In the genomic region with DNA sequence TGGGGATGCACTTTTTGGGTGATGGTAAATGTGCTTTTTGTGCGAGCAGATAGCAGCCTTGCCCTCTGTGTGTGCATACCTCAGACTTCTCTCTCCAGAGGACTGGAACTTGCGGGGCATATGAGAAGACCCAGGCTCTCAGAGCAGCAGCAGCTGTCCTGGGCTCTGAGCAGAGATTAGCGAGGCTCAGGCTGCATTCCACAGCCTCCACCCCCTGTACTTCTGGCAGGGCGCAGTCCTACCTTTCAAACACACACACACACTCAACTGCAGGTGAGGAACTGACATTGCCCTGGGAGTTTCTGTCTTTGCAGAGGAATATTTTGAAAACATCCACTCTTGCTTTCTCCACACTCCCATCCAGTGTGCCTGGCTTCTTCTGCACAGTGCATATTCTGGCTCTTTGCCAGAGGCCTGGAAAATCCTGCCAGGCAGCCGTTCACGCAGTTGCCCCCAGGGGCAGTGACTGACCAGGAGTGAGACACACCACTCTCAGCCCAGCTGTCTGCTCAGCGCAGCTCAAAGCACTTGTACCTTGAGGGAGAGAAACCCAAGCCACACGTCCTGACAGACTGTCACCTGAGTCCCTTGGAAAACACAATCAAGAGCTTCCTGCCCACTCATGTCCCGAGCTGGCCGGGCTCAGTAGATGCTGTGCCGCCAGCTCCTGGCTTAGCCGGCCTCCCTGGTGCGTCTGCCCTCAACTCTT, we compare ENCODE assay signal across 10 cellular contexts.
DNase-seq lines count a peak whose midpoint lies in the region; ATAC-seq and TF ChIP-seq lines count a peak whose summit lies in the region.
"Had no signal": no experiment of that assay in that cellular context is flagged by ENCODE, and none has a peak within 500 bp of the region (broad histone marks: within the 10 kb centered on the region; RNA-seq: fewer than 3 reads in every experiment).

No MANE protein-coding gene starts in this region.

- no peak for TF ChIP-seq EP300 in stomach (IDR thresholded peaks at IDR 0.05)

- no peak overlapping the region for H3K27ac ChIP-seq in heart left ventricle
- no peak overlapping the region for H3K27ac ChIP-seq in stomach
- H3K27ac ChIP-seq: right lobe of liver had no signal

- peak; percentile 40 to 71 (median 54) for ATAC-seq in heart left ventricle

- 36 to 42% (median 36%) methylated on average over 13 of the region's 13 CpGs for WGBS in heart left ventricle, 4 donors
- 44 to 57% (median 51%) methylated on average over 13 of the region's 13 CpGs for WGBS in stomach, 5 donors

- TF ChIP-seq CTCF in heart left ventricle (IDR thresholded peaks at IDR 0.05) (peak in 3 of 12 donors; percentile 19 to 20 (median 19)), stomach (IDR thresholded peaks at IDR 0.05) (no peak)

- TF ChIP-seq POLR2A in heart left ventricle (IDR thresholded peaks at IDR 0.05) (no peak), stomach (IDR thresholded peaks at IDR 0.05) (no peak)

- H3K4me3 ChIP-seq in heart left ventricle = no peak overlapping the region
- no peak overlapping the region for H3K4me3 ChIP-seq in stomach
- H3K4me3 ChIP-seq: right lobe of liver had no signal

- H3K9me3 ChIP-seq in heart left ventricle = no peaks in the 10 kb centered on the region
- no peaks in the 10 kb centered on the region for H3K9me3 ChIP-seq in stomach
- H3K9me3 ChIP-seq: right lobe of liver had no signal

- H3K27me3 ChIP-seq in heart left ventricle (no peaks in the 10 kb centered on the region), stomach (no peaks in the 10 kb centered on the region)
- H3K27me3 ChIP-seq: right lobe of liver had no signal

- intact Hi-C loops in heart left ventricle (cut with DNase I) (no loop called here), stomach (cut with DNase I; ENCODE audit: low total_unique reads) (no loop called here)

- DNase-seq in NCI-H128 (lab: John Stamatoyannopoulos, UW; ENCODE audit: unreplicated experiment) = peak; percentile 24
- DNase-seq in RPMI7951 (ENCODE audit: low read depth) = peak; percentile 11
- DNase-seq in heart left ventricle = peak; percentile 22 to 66 (median 35)
- DNase-seq in stomach = peak; percentile 36
- DNase-seq in activated effector memory CD4-positive, alpha-beta T cell treated with anti-CD3 and anti-CD28 coated beads, Interleukin-2, amount 50 U/mL, for 16 hours = no peak
- no peak for DNase-seq in activated gamma-delta T cell (lab: John Stamatoyannopoulos, UW)
- no peak for DNase-seq in stimulated activated CD4-positive, alpha-beta T cell treated with anti-CD3 and anti-CD28 coated beads, Interleukin-4, amount 100 ng/mL, for 4 hours
- DNase-seq: activated CD4-positive, alpha-beta T cell treated with anti-CD3 and anti-CD28 coated beads, Interleukin-2, amount 10 ng/mL, durations not matched to agents 24 days and 14 days; right lobe of liver; stimulated activated naive B cell treated with anti-CD40 and anti-IgM and Interleukin-4, amounts not matched to agents 10 μg/mL and 1 μg/mL and 100 μg/mL, for 72 hours had no signal

- H3K36me3 ChIP-seq in heart left ventricle = no peaks in the 10 kb centered on the region
- no peaks in the 10 kb centered on the region for H3K36me3 ChIP-seq in stomach
- H3K36me3 ChIP-seq: right lobe of liver had no signal

- H3K4me1 ChIP-seq in heart left ventricle (peaks cover 0 to 7% (median 0%) of the 10 kb centered on the region in 12 donors), stomach (peaks cover 0 to 7% (median 2%) of the 10 kb centered on the region in 4 donors)
- H3K4me1 ChIP-seq: right lobe of liver had no signal

Comparison
In these comparisons a context has a peak if more than half of its experiments do, and no peak if none do; other contexts are left out.
1. DNase-seq: peak in NCI-H128 (single experiment), RPMI7951 (single experiment), heart left ventricle (5 of 5) and stomach (single experiment); none in activated effector memory CD4-positive, alpha-beta T cell treated with anti-CD3 and anti-CD28 coated beads, Interleukin-2, amount 50 U/mL, for 16 hours (single experiment), activated gamma-delta T cell (single experiment) and stimulated activated CD4-positive, alpha-beta T cell treated with anti-CD3 and anti-CD28 coated beads, Interleukin-4, amount 100 ng/mL, for 4 hours (0 of 2).